ENCODE assay signal across 9 cellular contexts in genomic region chr1:184743062-184743756, GRCh38. TPM values are rescaled to one million over a fixed set of nuclear protein-coding genes. Genes with fewer than 3 reads are reported as not detected.
DNase-seq lines count a peak whose midpoint lies in the region; ATAC-seq lines count a peak whose summit lies in the region.
"Had no signal": no experiment of that assay in that cellular context is flagged by ENCODE, and none has a peak within 500 bp of the region (broad histone marks: within the 10 kb centered on the region; RNA-seq: fewer than 3 reads in every experiment).

No MANE protein-coding gene starts in this region.

- intact Hi-C loops in left colon (cut with DNase I, micrococcal nuclease) (no loop called here), Right ventricle myocardium inferior (cut with DNase I) (no loop called here)

- ATAC-seq in GM18907 (IDR thresholded peaks at IDR 0.05; ENCODE audit: unreplicated experiment): peak; percentile 59
- peak; percentile 41 for ATAC-seq in HG02588 (IDR thresholded peaks at IDR 0.05; ENCODE audit: unreplicated experiment)
- ATAC-seq in left colon: peak; percentile 55
- no peak for ATAC-seq in Right ventricle myocardium inferior

- peak; percentile 77 for DNase-seq in RPMI8226
- DNase-seq in left colon: no peak
- no peak for DNase-seq in MV-4-11 (lab: John Stamatoyannopoulos, UW)
- DNase-seq in Right ventricle myocardium inferior (ENCODE audit: missing footprints): no peak
- no peak for DNase-seq in germinal center (ENCODE audit: low spot score)
- DNase-seq: activated CD8-positive, alpha-beta memory T cell treated with anti-CD3 and anti-CD28 coated beads for 24 hours; NCI-H526 treated with DMSO at 0.1 percent for 48 hours had no signal

RNA-seq across cellular contexts. Expression of gene EDEM3, which starts 11.4 kb away (rescaled TPM):
- 10 to 100 TPM; 68.6 to 81.6 TPM for total RNA-seq in left colon
- 15.3 TPM for total RNA-seq in Right ventricle myocardium inferior
